8 cellular contexts compared by ENCODE assay signal in the genomic region with DNA sequence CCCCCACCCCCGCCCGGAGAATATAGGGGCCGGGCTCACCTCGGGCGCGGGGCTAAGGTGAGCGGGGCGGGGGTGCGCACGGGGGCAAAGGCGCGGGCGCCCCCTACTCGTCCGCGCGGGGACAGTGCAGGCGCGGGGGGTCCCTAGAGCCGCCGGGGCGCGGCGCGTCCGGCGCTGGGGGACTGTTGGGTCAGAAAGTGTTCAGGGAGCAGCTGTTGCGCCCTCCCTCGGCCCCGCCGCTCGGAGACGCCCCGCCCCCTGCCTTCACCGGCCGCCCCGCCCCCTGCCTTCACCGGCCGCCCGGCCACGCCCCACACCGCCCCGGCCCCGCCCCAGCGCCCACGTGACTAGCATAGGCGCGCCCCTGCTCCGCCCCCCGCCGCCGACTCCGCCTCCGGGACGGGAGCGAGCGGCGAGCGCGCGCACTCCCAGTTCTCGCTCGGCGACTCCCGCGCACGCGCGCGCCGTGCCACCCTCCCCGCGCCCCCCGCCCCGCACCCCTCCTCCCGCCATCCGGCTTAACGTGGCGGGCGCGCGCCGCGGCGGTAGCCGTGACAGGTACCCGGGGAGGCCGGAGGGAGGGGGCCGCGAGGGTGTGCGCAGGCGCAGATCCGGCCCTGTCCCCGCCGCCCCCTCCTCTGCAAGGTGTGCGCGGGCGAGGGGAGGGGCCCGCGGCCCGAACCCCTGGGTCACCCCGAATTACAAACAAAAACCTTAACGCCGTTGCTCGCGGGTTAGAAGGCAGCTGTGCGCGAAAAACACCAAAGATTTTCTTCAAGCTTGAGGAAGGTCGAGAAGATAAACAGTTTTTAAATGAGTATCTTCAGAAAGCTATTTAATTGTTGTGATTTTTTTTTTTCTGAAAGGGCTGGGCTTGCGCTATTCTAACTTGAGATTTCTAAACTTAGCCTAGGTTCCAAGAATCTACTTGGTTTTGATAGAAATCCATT. TPM values are rescaled to one million over a fixed set of nuclear protein-coding genes. Genes with fewer than 3 reads are reported as not detected.
DNase-seq lines count a peak whose midpoint lies in the region; ATAC-seq and TF ChIP-seq lines count a peak whose summit lies in the region.

No MANE protein-coding gene starts in this region.

- H3K4me3 ChIP-seq in DOHH2 (ENCODE audit: low read length) = peak overlapping the region; percentile 92
- H3K4me3 ChIP-seq in GM23338 = peak overlapping the region; percentile 72
- peak overlapping the region; percentile 95 for H3K4me3 ChIP-seq in neural progenitor cell
- H3K4me3 ChIP-seq in stomach smooth muscle (ENCODE audit: low read length in 2 of 2) = peak overlapping the region; percentile 56 to 78

- peak overlapping the region; percentile 96 for H3K27ac Mint-ChIP-seq in GM23338
- peak overlapping the region; percentile 98 for H3K27ac Mint-ChIP-seq in neural progenitor cell

- peaks cover 8% of the 10 kb centered on the region for H3K36me3 ChIP-seq in DOHH2 (ENCODE audit: control insufficient read depth, low read length)
- H3K36me3 ChIP-seq in GM23338 (ENCODE audit: insufficient read depth) = no peaks in the 10 kb centered on the region
- H3K36me3 ChIP-seq in neural progenitor cell = no peaks in the 10 kb centered on the region
- H3K36me3 ChIP-seq in stomach smooth muscle (ENCODE audit: control insufficient read depth in 2 of 2, insufficient read depth in 2 of 2, low read length in 2 of 2) = no peaks in the 10 kb centered on the region

- H4K20me1 ChIP-seq in DOHH2 (ENCODE audit: control insufficient read depth, insufficient read depth, low read depth, low read length) (no peaks in the 10 kb centered on the region), GM23338 (replicated peaks; ENCODE audit: insufficient read depth) (no peaks in the 10 kb centered on the region), neural progenitor cell (ENCODE audit: low read depth) (peaks cover 11% of the 10 kb centered on the region)

- peak; percentile 56 for TF ChIP-seq CTCF in DOHH2 (IDR thresholded peaks at IDR 0.05; ENCODE audit: low read depth, low read length, poor library complexity, severe bottlenecking)
- TF ChIP-seq CTCF in GM23338 (conservative IDR thresholded peaks at IDR 0.05; ENCODE audit: low read depth in 2 of 2) = peak; percentile 26 to 56
- peak; percentile 62 for TF ChIP-seq CTCF in neural progenitor cell (IDR thresholded peaks at IDR 0.05)

- H3K27me3 Mint-ChIP-seq in GM23338 (ENCODE audit: insufficient read depth, low read depth, poor library complexity) = peaks cover 10% of the 10 kb centered on the region
- peaks cover 4% of the 10 kb centered on the region for H3K27me3 Mint-ChIP-seq in neural progenitor cell (ENCODE audit: insufficient read depth, low read depth)

- DNase-seq in GM23338 (ENCODE audit: low spot score) (peak; percentile 94), LHCN-M2 (ENCODE audit: low read depth) (peak; percentile 89), RPMI7951 (ENCODE audit: low read depth) (peak; percentile 92), fibroblast of the conjunctiva (ENCODE audit: low read depth) (peak; percentile 83), neural progenitor cell (ENCODE audit: low spot score) (peak; percentile 97)
- peak; percentile 97 for DNase-seq in activated T-helper 9 cell treated with anti-CD3 and anti-CD28 coated beads, Interleukin-2, amount 50 U/mL, for 16 hours (ENCODE audit: low read depth)

- H3K4me3 Mint-ChIP-seq in GM23338 (peak overlapping the region; percentile 85), neural progenitor cell (peak overlapping the region; percentile 98)

- H3K9me3 Mint-ChIP-seq in GM23338 (no peaks in the 10 kb centered on the region), neural progenitor cell (no peaks in the 10 kb centered on the region)

- H3K27ac ChIP-seq in DOHH2 (ENCODE audit: low read depth, low read length) (peak overlapping the region; percentile 95), GM23338 (ENCODE audit: low read depth) (peak overlapping the region; percentile 81), neural progenitor cell (peak overlapping the region; percentile 91), stomach smooth muscle (ENCODE audit: low read length) (peak overlapping the region; percentile 55)

- H3K9me3 ChIP-seq in DOHH2 (ENCODE audit: control insufficient read depth, insufficient read depth, low read length) (no peaks in the 10 kb centered on the region), neural progenitor cell (ENCODE audit: low read depth) (no peaks in the 10 kb centered on the region), stomach smooth muscle (ENCODE audit: control insufficient read depth in 2 of 2, low read length in 2 of 2) (no peaks in the 10 kb centered on the region)

- H3K4me1 Mint-ChIP-seq in GM23338 = peaks cover 56% of the 10 kb centered on the region
- peaks cover 57% of the 10 kb centered on the region for H3K4me1 Mint-ChIP-seq in neural progenitor cell

- no peaks in the 10 kb centered on the region for H3K27me3 ChIP-seq in DOHH2 (ENCODE audit: control insufficient read depth, low read length)
- H3K27me3 ChIP-seq in GM23338 (ENCODE audit: insufficient read depth) = no peaks in the 10 kb centered on the region
- no peaks in the 10 kb centered on the region for H3K27me3 ChIP-seq in neural progenitor cell
- H3K27me3 ChIP-seq in stomach smooth muscle (ENCODE audit: control insufficient read depth in 1 of 2, insufficient read depth in 2 of 2, low read length in 2 of 2) = no peaks in the 10 kb centered on the region

- peaks cover 44% of the 10 kb centered on the region for H3K79me2 ChIP-seq in DOHH2 (ENCODE audit: control insufficient read depth, low read length)
- H3K79me2 ChIP-seq in GM23338 (replicated peaks; ENCODE audit: insufficient read depth) = peaks cover 33% of the 10 kb centered on the region
- peaks cover 41% of the 10 kb centered on the region for H3K79me2 ChIP-seq in neural progenitor cell (ENCODE audit: low read depth)

- H3F3A ChIP-seq in DOHH2 (ENCODE audit: control insufficient read depth, insufficient read depth) (peaks cover 32% of the 10 kb centered on the region), GM23338 (replicated peaks; ENCODE audit: low read depth) (no peaks in the 10 kb centered on the region), neural progenitor cell (ENCODE audit: low read depth) (peaks cover 51% of the 10 kb centered on the region)

- H3K9me2 ChIP-seq in DOHH2 (replicated peaks; ENCODE audit: control insufficient read depth, low read length) (no peaks in the 10 kb centered on the region), GM23338 (ENCODE audit: insufficient read depth) (no peaks in the 10 kb centered on the region)

- H3K4me1 ChIP-seq in DOHH2 (ENCODE audit: control insufficient read depth, low read length) (peaks cover 42% of the 10 kb centered on the region), GM23338 (ENCODE audit: insufficient read depth) (peaks cover 47% of the 10 kb centered on the region), neural progenitor cell (peaks cover 38% of the 10 kb centered on the region), stomach smooth muscle (ENCODE audit: control insufficient read depth, insufficient read depth, low read length) (peaks cover 2% of the 10 kb centered on the region)

- H3K36me3 Mint-ChIP-seq in GM23338 (ENCODE audit: low read depth) (peaks cover 3% of the 10 kb centered on the region; the same call in 1 of the 3 replicates), neural progenitor cell (no peaks in the 10 kb centered on the region)

- H3K9ac ChIP-seq in neural progenitor cell = no peak overlapping the region
- H3K9ac ChIP-seq in stomach smooth muscle (ENCODE audit: low read length in 2 of 2) = peak overlapping the region; percentile 65 to 79

- H3K4me2 ChIP-seq in DOHH2 (ENCODE audit: low read length) (peak overlapping the region; percentile 70), GM23338 (peak overlapping the region; percentile 70), neural progenitor cell (peak overlapping the region; percentile 96)

- peak; percentile 77 for ATAC-seq in GM23338

- H2AFZ ChIP-seq in GM23338 (no peak overlapping the region), neural progenitor cell (replicated peaks) (no peak overlapping the region)

TF ChIP-seq in GM23338, 12 proteins besides CTCF, POLR2A, EP300 and RAD21:
- TF ChIP-seq EZH2 (IDR thresholded peaks at IDR 0.05; ENCODE audit: low read depth, unreplicated experiment) (no peak), CREB1 (CRISPR knock-in tag; IDR thresholded peaks at IDR 0.05; ENCODE audit: low read depth) (peak; percentile 29; the same call in 1 of the 2 replicates)

RNA-seq across cellular contexts. Expression of a gene that starts 0.7 kb away (rescaled TPM):
- total RNA-seq in GM23338 (2014; rRNA removed; shearing (Covaris generic)) = 76.7 and 78.0 TPM in 2 replicates
- polyA plus RNA-seq in GM23338 (2016; fragmentation: Nextera tagmentation; extraction: Ambion mirVana) = 30.8 and 32.8 TPM in 2 replicates
- total RNA-seq in LHCN-M2 (2014; rRNA removed) (14.2 and 21.0 TPM in 2 replicates), neural progenitor cell (ENCODE audit: low replicate concordance) (76.3 and 84.4 TPM in 2 replicates)
- 10.8 TPM for polyA plus RNA-seq in LHCN-M2 (2012)
- 16.8 and 23.1 TPM in 2 replicates for total RNA-seq in RPMI7951 (2014; rRNA removed; shearing (Covaris generic))

Comparison
In these comparisons a context has a peak if more than half of its experiments do, and no peak if none do; other contexts are left out.
1. Peak in every context shown above with its lines: DNase-seq, ATAC-seq, H3K4me3 ChIP-seq and H3K27ac ChIP-seq.